ENCODE assay signal across 1 cellular context in the genomic region with DNA sequence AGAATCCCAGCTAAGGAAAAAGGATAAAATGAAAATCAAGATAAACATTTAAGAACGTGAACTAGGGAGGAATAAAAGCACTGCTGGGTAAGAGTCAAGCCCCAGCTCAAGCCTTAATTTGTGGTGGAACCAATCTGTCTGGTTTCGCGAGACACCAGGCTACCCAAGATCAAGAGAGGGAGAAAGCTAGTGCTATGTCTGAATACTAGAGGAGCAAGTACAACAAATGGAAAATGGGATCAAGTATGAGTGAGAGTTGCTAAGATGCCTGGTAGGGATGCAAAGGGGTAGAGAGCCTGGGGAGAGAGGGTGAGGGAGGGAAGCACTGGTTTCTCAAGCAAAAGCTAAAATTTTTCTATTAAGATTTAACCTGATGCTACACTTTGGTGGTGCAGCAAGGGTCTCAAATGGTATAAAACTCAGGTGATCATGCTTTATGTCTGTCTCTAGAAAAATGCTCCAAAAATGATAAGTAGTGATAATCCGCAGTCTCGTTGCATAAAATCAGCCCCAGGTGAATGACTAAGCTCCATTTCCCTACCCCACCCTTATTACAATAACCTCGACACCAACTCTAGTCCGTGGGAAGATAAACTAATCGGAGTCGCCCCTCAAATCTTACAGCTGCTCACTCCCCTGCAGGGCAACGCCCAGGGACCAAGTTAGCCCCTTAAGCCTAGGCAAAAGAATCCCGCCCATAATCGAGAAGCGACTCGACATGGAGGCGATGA.
TF ChIP-seq lines count a peak whose summit lies in the region.

No MANE protein-coding gene starts in this region.

TF ChIP-seq in IMR-90, 13 proteins besides CTCF, POLR2A, EP300 and RAD21 (continued from another document):
- TF ChIP-seq MXI1 (IDR thresholded peaks at IDR 0.05; ENCODE audit: borderline replicate concordance, low read depth, low read length): no peak
- no peak for TF ChIP-seq CEBPB (IDR thresholded peaks at IDR 0.05; ENCODE audit: low read depth, low read length)
